Comparison of ENCODE assay signal across 25 cellular contexts in genomic region chr16:63512910-63513309, GRCh38.
DNase-seq lines count a peak whose midpoint lies in the region; ATAC-seq, FAIRE-seq and TF ChIP-seq lines count a peak whose summit lies in the region.
"Had no signal": no experiment of that assay in that cellular context is flagged by ENCODE, and none has a peak within 500 bp of the region (broad histone marks: within the 10 kb centered on the region; RNA-seq: fewer than 3 reads in every experiment).

No MANE protein-coding gene starts in this region.

- ATAC-seq in Right ventricle myocardium superior (ENCODE audit: poor library complexity): peak; percentile 51

- H3K9ac ChIP-seq in kidney (ENCODE audit: low read length in 2 of 2): no peak overlapping the region
- H3K9ac ChIP-seq: BLaER1 had no signal

- H3K36me3 ChIP-seq in kidney (ENCODE audit: control insufficient read depth in 1 of 2, insufficient read depth in 2 of 2, low read length in 2 of 2) (no peaks in the 10 kb centered on the region), esophagus squamous epithelium (no peaks in the 10 kb centered on the region)
- H3K36me3 ChIP-seq: BE2C, BLaER1 had no signal

- TF ChIP-seq CTCF in kidney (IDR thresholded peaks at IDR 0.05; ENCODE audit: borderline replicate concordance, extremely low read depth, insufficient read depth) (no peak), esophagus squamous epithelium (IDR thresholded peaks at IDR 0.05) (no peak)

- H3K4me3 ChIP-seq in kidney (ENCODE audit: low read length in 2 of 2) (no peak overlapping the region), esophagus squamous epithelium (no peak overlapping the region)
- H3K4me3 ChIP-seq: BLaER1 had no signal

- H3K9me3 ChIP-seq in kidney (ENCODE audit: control insufficient read depth in 1 of 2, low read length in 2 of 2) (no peaks in the 10 kb centered on the region), esophagus squamous epithelium (no peaks in the 10 kb centered on the region)
- H3K9me3 ChIP-seq: BE2C, BLaER1 had no signal

- H3K4me1 ChIP-seq in kidney (ENCODE audit: control insufficient read depth in 1 of 2, insufficient read depth in 1 of 2, low read depth in 1 of 2, low read length in 2 of 2) (no peaks in the 10 kb centered on the region), esophagus squamous epithelium (no peaks in the 10 kb centered on the region)
- H3K4me1 ChIP-seq: BE2C, BLaER1 had no signal

- FAIRE-seq in A204.1 (lab: Jason Lieb, UNC) (peak; percentile 14), RCC 7860 (lab: Jason Lieb, UNC) (peak; percentile 44), kidney (lab: Jason Lieb, UNC) (peak; percentile 76)
- FAIRE-seq: GM12891, GM19239 had no signal

- intact Hi-C loops in Right ventricle myocardium superior (cut with DNase I) (no loop called here), cardiac septum (cut with DNase I) (no loop called here), kidney (cut with DNase I) (no loop called here), esophagus squamous epithelium (cut with DNase I) (no loop called here)

- WGBS in esophagus squamous epithelium, 2 donors: 70 to 81% methylated on average over 1 of the region's 1 CpG

- H3K27ac ChIP-seq in kidney (ENCODE audit: low read depth in 2 of 2, low read length in 2 of 2) (no peak overlapping the region), esophagus squamous epithelium (no peak overlapping the region)
- H3K27ac ChIP-seq: BLaER1 had no signal

- TF ChIP-seq POLR2A in esophagus squamous epithelium (IDR thresholded peaks at IDR 0.05): no peak

- DNase-seq in Right ventricle myocardium superior (no peak), cardiac septum (ENCODE audit: low spot score) (no peak), RCC 7860 (ENCODE audit: low spot score) (no peak), kidney (no peak), NCI-H1105 (lab: John Stamatoyannopoulos, UW) (no peak), esophagus squamous epithelium (lab: John Stamatoyannopoulos, UW) (no peak), A172 (ENCODE audit: low spot score) (no peak)
- DNase-seq: 8988T; ACHN; BE2C; C1 segment of cervical spinal cord; CD4-positive, alpha-beta memory T cell; CD4-positive, CD25-positive, alpha-beta regulatory T cell; CD8-positive, alpha-beta memory T cell; COR-L47; DMS 273 treated with DMSO at 0.1 percent for 48 hours; DMS153; DMS79; DND-41; EL; GF-D8 had no signal

- H3K27me3 ChIP-seq in esophagus squamous epithelium: no peaks in the 10 kb centered on the region
- H3K27me3 ChIP-seq: BE2C, BLaER1 had no signal
